1 cellular context compared by ENCODE assay signal in the genomic region with DNA sequence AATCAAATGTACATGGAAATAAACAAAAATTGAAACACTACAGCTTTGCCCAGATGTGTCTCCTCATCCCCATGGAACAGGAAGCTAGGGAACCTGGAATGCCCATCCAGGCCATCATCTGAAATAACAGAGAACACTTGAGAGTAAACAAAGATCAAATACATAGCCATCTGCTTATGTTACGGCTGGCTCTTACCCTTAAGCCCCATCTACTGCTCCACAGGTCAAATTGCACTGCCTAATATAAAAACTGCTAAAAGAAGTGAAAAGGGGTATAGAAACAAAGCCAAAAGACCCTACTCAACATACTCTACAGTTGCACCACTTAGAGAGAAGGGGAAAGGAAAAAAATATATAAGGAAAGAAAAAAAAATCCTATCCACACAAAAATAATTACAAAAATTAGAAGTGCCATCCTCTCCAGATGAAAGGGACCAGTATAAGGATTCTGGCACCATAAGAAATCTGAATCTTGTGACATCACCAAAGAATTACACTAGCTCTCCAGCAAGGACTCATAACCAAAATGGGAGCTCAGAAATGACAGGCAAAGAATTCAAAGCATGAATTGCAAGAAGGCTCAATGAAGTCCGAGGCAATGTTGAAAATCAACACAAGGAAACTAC.
A peak's percentile ranks its signal among the peaks of the same experiment; 100 is the strongest.
TF ChIP-seq lines count a peak whose summit lies in the region.

No MANE protein-coding gene starts in this region.

TF ChIP-seq in H1, 55 proteins besides CTCF, POLR2A, EP300 and RAD21:
- peak; percentile 25 for TF ChIP-seq NANOG (IDR thresholded peaks at IDR 0.05; ENCODE audit: insufficient read depth, low read depth, low read length, poor library complexity, severe bottlenecking)
- no peak for TF ChIP-seq SAP30 (IDR thresholded peaks at IDR 0.05; ENCODE audit: insufficient read depth, insufficient replicate concordance, low read length)
